1 cellular context compared by ENCODE assay signal in the genomic region with DNA sequence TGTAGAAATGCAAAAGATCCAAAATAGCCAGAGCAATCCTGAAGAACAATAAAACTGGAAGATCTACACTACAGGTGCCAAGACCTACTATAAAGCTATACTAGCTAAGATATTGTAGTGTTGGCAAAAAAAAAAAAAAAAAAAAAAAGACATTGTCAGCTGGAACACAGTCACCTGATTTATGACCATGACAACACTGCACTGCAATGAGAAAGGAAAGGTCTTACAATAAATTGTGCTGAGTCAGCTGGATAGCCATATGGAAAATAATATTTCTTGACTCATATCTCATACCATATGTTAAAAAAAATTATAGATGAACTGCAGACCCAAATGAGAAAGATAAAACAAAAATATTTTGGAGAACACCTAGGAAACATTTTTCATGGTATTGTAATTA.
TF ChIP-seq lines count a peak whose summit lies in the region.

No MANE protein-coding gene starts in this region.

TF ChIP-seq in H1, 55 proteins besides CTCF, POLR2A, EP300 and RAD21:
- no peak for TF ChIP-seq EGR1 (IDR thresholded peaks at IDR 0.05; ENCODE audit: borderline replicate concordance, low read depth, low read length)
- peak; percentile 96 for TF ChIP-seq MAFK (IDR thresholded peaks at IDR 0.05; ENCODE audit: low read depth, low read length)
TF ChIP-seq in H1: peak in this region for 1.
